8 cellular contexts compared by ENCODE assay signal in genomic region chr1:1777510-1777909, GRCh38. TPM values are rescaled to one million over a fixed set of nuclear protein-coding genes. Genes with fewer than 3 reads are reported as not detected.
A peak's percentile ranks its signal among the peaks of the same experiment; 100 is the strongest.
DNase-seq lines count a peak whose midpoint lies in the region; ATAC-seq and TF ChIP-seq lines count a peak whose summit lies in the region.

No MANE protein-coding gene starts in this region.

- peaks cover 12% of the 10 kb centered on the region; the same call in 1 of the 2 replicates for H4K20me1 ChIP-seq in DOHH2 (ENCODE audit: control insufficient read depth, insufficient read depth, low read depth, low read length)

- H3F3A ChIP-seq in DOHH2 (ENCODE audit: control insufficient read depth, insufficient read depth) = peaks cover 52% of the 10 kb centered on the region

- peaks cover 62% of the 10 kb centered on the region for H3K4me1 ChIP-seq in DOHH2 (ENCODE audit: control insufficient read depth, low read length)
- peaks cover 62% of the 10 kb centered on the region for H3K4me1 ChIP-seq in mucosa of descending colon (ENCODE audit: low read depth)

- peak; percentile 4 for ATAC-seq in mucosa of descending colon
- ATAC-seq in HG03095 (IDR thresholded peaks at IDR 0.05; ENCODE audit: unreplicated experiment) = no peak
- no peak for ATAC-seq in HG03175 (IDR thresholded peaks at IDR 0.05; ENCODE audit: unreplicated experiment)

- peak overlapping the region; percentile 100 for H3K27ac ChIP-seq in DOHH2 (ENCODE audit: low read depth, low read length)

- TF ChIP-seq POLR2A in NB4 (IDR thresholded peaks at IDR 0.05; ENCODE audit: extremely low read depth, insufficient read length) = no peak

- H3K4me3 ChIP-seq in DOHH2 (ENCODE audit: low read length) (peak overlapping the region; percentile 85), NB4 (ENCODE audit: low read depth, low read length) (peak overlapping the region; percentile 92), mucosa of descending colon (peak overlapping the region; percentile 68)

- H3K36me3 ChIP-seq in DOHH2 (ENCODE audit: control insufficient read depth, low read length) (peaks cover 55% of the 10 kb centered on the region), mucosa of descending colon (ENCODE audit: low read depth) (no peaks in the 10 kb centered on the region)

- no peaks in the 10 kb centered on the region for H3K9me2 ChIP-seq in DOHH2 (replicated peaks; ENCODE audit: control insufficient read depth, low read length)

- peaks cover 57% of the 10 kb centered on the region for H3K79me2 ChIP-seq in DOHH2 (ENCODE audit: control insufficient read depth, low read length)

- no peaks in the 10 kb centered on the region for H3K9me3 ChIP-seq in DOHH2 (ENCODE audit: control insufficient read depth, insufficient read depth, low read length)
- no peaks in the 10 kb centered on the region for H3K9me3 ChIP-seq in mucosa of descending colon

- intact Hi-C loops in mucosa of descending colon (cut with DNase I, micrococcal nuclease) = no loop called here

- TF ChIP-seq CTCF in DOHH2 (IDR thresholded peaks at IDR 0.05; ENCODE audit: low read depth, low read length, poor library complexity, severe bottlenecking) (no peak), NB4 (IDR thresholded peaks at IDR 0.05; ENCODE audit: low read depth, low read length) (no peak), mucosa of descending colon (IDR thresholded peaks at IDR 0.05) (no peak)

- DNase-seq in NB4 (ENCODE audit: low read depth) = no peak
- DNase-seq in dermis blood vessel endothelial cell = peak; percentile 40
- peak in 2 of 3 donors; percentile 54 to 55 for DNase-seq in mucosa of descending colon
- no peak for DNase-seq in nucleus accumbens (lab: John Stamatoyannopoulos, UW)
- no peak for DNase-seq in NCI-H1048 (lab: John Stamatoyannopoulos, UW)

- H3K4me2 ChIP-seq in DOHH2 (ENCODE audit: low read length) = peak overlapping the region; percentile 99

- no peaks in the 10 kb centered on the region for H3K27me3 ChIP-seq in DOHH2 (ENCODE audit: control insufficient read depth, low read length)

RNA-seq across cellular contexts. Expression of gene NADK, which starts 0.8 kb away (rescaled TPM):
- total RNA-seq in dermis blood vessel endothelial cell = 44.6 and 52.1 TPM in 2 replicates
- total RNA-seq in mucosa of descending colon = 100 to 1,000 TPM; 116 to 160 (median 129) TPM

RNA-seq across cellular contexts. Expression of gene CDK11A, which starts 53.4 kb away (rescaled TPM):
- total RNA-seq in dermis blood vessel endothelial cell (8.5 and 11.7 TPM in 2 replicates), mucosa of descending colon (10 to 100 TPM; 67.1 to 91.0 (median 83.5) TPM)

Comparison
In these comparisons a context has a peak if more than half of its experiments do, and no peak if none do; other contexts are left out.
1. DNase-seq: peak in dermis blood vessel endothelial cell (single experiment) and mucosa of descending colon (2 of 3); none in NB4 (single experiment), nucleus accumbens (0 of 56) and NCI-H1048 (single experiment).
2. Peak in every context shown above with its lines, with median percentiles within 50 percentile points of each other: H3K4me3 ChIP-seq.